In genomic region chr9:38621434-38622082, GRCh38 we compare ENCODE assay signal across 8 cellular contexts. TPM values are rescaled to one million over a fixed set of nuclear protein-coding genes. Genes with fewer than 3 reads are reported as not detected.
DNase-seq lines count a peak whose midpoint lies in the region; TF ChIP-seq lines count a peak whose summit lies in the region.

No MANE protein-coding gene starts in this region.

- H3K27me3 ChIP-seq in esophagus muscularis mucosa (peaks cover 0 to 64% (median 30%) of the 10 kb centered on the region in 4 donors), neutrophil (peaks cover 23% of the 10 kb centered on the region), Karpas-422 (ENCODE audit: low read length) (peaks cover 3% of the 10 kb centered on the region; the same call in 1 of the 2 replicates)

- no peaks in the 10 kb centered on the region for H3K79me2 ChIP-seq in Karpas-422 (ENCODE audit: low read length)

- no peak for TF ChIP-seq EP300 in esophagus muscularis mucosa (IDR thresholded peaks at IDR 0.05)

- H3K4me2 ChIP-seq in Karpas-422 (ENCODE audit: low read depth, low read length, poor library complexity, severe bottlenecking) = no peak overlapping the region

- no peaks in the 10 kb centered on the region for H4K20me1 ChIP-seq in Karpas-422 (ENCODE audit: insufficient read depth, low read depth, low read length)

- TF ChIP-seq POLR2A in NB4 (IDR thresholded peaks at IDR 0.05; ENCODE audit: extremely low read depth, insufficient read length) = no peak
- no peak for TF ChIP-seq POLR2A in esophagus muscularis mucosa (IDR thresholded peaks at IDR 0.05; ENCODE audit: low read depth)

- no peak overlapping the region for H3K9ac ChIP-seq in Karpas-422 (ENCODE audit: low read length)

- intact Hi-C loops in esophagus muscularis mucosa (cut with DNase I) = no loop called here

- DNase-seq in NCI-H2081 (lab: John Stamatoyannopoulos, UW) = peak; percentile 29 to 67
- no peak for DNase-seq in NCI-H2081 treated with DMSO at 0.1 percent for 48 hours (lab: John Stamatoyannopoulos, UW)
- peak; percentile 65 for DNase-seq in NB4 (ENCODE audit: low read depth)
- peak in 2 of 3 experiments; percentile 10 to 12 for DNase-seq in activated CD8-positive, alpha-beta memory T cell treated with anti-CD3 and anti-CD28 coated beads for 48 hours (ENCODE audit: low read depth in 2 of 3, low spot score in 2 of 3)
- DNase-seq in esophagus muscularis mucosa (ENCODE audit: extremely low spot score) = peak; percentile 91
- DNase-seq in Karpas-422 = no peak
- no peak for DNase-seq in middle frontal gyrus (ENCODE audit: extremely low spot score, low spot score)

- H3K9me3 ChIP-seq in esophagus muscularis mucosa (peaks cover 0 to 9% (median 5%) of the 10 kb centered on the region in 4 donors), neutrophil (no peaks in the 10 kb centered on the region), Karpas-422 (ENCODE audit: low read length) (no peaks in the 10 kb centered on the region)

- H2AFZ ChIP-seq in Karpas-422 (ENCODE audit: low read length) = no peak overlapping the region

- TF ChIP-seq CTCF in NB4 (IDR thresholded peaks at IDR 0.05; ENCODE audit: low read depth, low read length) = no peak
- TF ChIP-seq CTCF in esophagus muscularis mucosa (IDR thresholded peaks at IDR 0.05) = no peak
- TF ChIP-seq CTCF in neutrophil (IDR thresholded peaks at IDR 0.05) = no peak

- H3K27ac ChIP-seq in esophagus muscularis mucosa (replicated peaks in 1 of 4) = peak overlapping the region in 1 of 4 donors; percentile 68
- H3K27ac ChIP-seq in neutrophil = no peak overlapping the region
- no peak overlapping the region for H3K27ac ChIP-seq in Karpas-422 (ENCODE audit: low read length)

- peak overlapping the region; percentile 56 for H3K4me3 ChIP-seq in NB4 (ENCODE audit: low read depth, low read length)
- peak overlapping the region; percentile 51 to 65 (median 55) for H3K4me3 ChIP-seq in esophagus muscularis mucosa
- peak overlapping the region; percentile 58 to 77 for H3K4me3 ChIP-seq in neutrophil (ENCODE audit: low read depth in 1 of 2, low read length in 1 of 2)
- no peak overlapping the region for H3K4me3 ChIP-seq in Karpas-422 (ENCODE audit: low read length)

- H3K4me1 ChIP-seq in esophagus muscularis mucosa = peaks cover 17 to 32% (median 29%) of the 10 kb centered on the region in 4 donors
- H3K4me1 ChIP-seq in neutrophil (ENCODE audit: control insufficient read depth in 1 of 2, insufficient read depth in 1 of 2, low read depth in 1 of 2, low read length in 1 of 2) = peaks cover 28 to 47% of the 10 kb centered on the region in 2 experiments
- H3K4me1 ChIP-seq in Karpas-422 (ENCODE audit: low read length) = no peaks in the 10 kb centered on the region

- H3K36me3 ChIP-seq in esophagus muscularis mucosa (no peaks in the 10 kb centered on the region), neutrophil (no peaks in the 10 kb centered on the region), Karpas-422 (ENCODE audit: insufficient read depth, low read length) (no peaks in the 10 kb centered on the region)

- H3K9me2 ChIP-seq in Karpas-422 (replicated peaks; ENCODE audit: insufficient read depth, low read length) = no peaks in the 10 kb centered on the region

- WGBS in esophagus muscularis mucosa = 0% methylated on average over 7 of the region's 50 CpGs

RNA-seq across cellular contexts. Expression of gene ANKRD18A, which starts 1.2 kb away (rescaled TPM):
- under 1 TPM in 3 of 4 donors, not detected in 1; 0.11 to 0.58 (median 0.17) TPM for total RNA-seq in esophagus muscularis mucosa
- not detected in 2 replicates for total RNA-seq in Karpas-422 (2014; rRNA removed; shearing (Covaris generic); ENCODE audit: low replicate concordance)

Comparison
In these comparisons a context has a peak if more than half of its experiments do, and no peak if none do; other contexts are left out.
1. DNase-seq: peak in NCI-H2081 (2 of 2), NB4 (single experiment), activated CD8-positive, alpha-beta memory T cell treated with anti-CD3 and anti-CD28 coated beads for 48 hours (2 of 3) and esophagus muscularis mucosa (single experiment); none in NCI-H2081 treated with DMSO at 0.1 percent for 48 hours (single experiment), Karpas-422 (single experiment) and middle frontal gyrus (single experiment).